In genomic region chr7:131940621-131941020, GRCh38 we compare ENCODE assay signal across 25 cellular contexts.
DNase-seq lines count a peak whose midpoint lies in the region; ATAC-seq and TF ChIP-seq lines count a peak whose summit lies in the region.
"Had no signal": no experiment of that assay in that cellular context is flagged by ENCODE, and none has a peak within 500 bp of the region (broad histone marks: within the 10 kb centered on the region; RNA-seq: fewer than 3 reads in every experiment).

No MANE protein-coding gene starts in this region.

- no peak overlapping the region for H3K4me2 ChIP-seq in OCI-LY3 (ENCODE audit: low read length)
- H3K4me2 ChIP-seq in neural progenitor cell = no peak overlapping the region
- H3K4me2 ChIP-seq: A549, BLaER1 had no signal

- H3F3A ChIP-seq in neural progenitor cell (ENCODE audit: low read depth) = no peaks in the 10 kb centered on the region

- WGBS in endodermal cell (ENCODE audit: insufficient coverage in 1 of 2, insufficient read length in 1 of 2), 2 experiments = 79 to 94% methylated on average over 3 of the region's 3 CpGs

- H3K27ac ChIP-seq in OCI-LY3 (ENCODE audit: low read length) = peak overlapping the region; percentile 95
- no peak overlapping the region for H3K27ac ChIP-seq in endodermal cell (ENCODE audit: low read depth, low read length)
- H3K27ac ChIP-seq in neural progenitor cell = no peak overlapping the region
- H3K27ac ChIP-seq: 22Rv1, A549, BLaER1 had no signal

- no peaks in the 10 kb centered on the region for H3K4me1 Mint-ChIP-seq in endodermal cell
- no peaks in the 10 kb centered on the region for H3K4me1 Mint-ChIP-seq in neural progenitor cell
- no peaks in the 10 kb centered on the region for H3K4me1 Mint-ChIP-seq in activated CD4-positive, alpha-beta memory T cell treated with anti-CD3 and anti-CD28 coated beads, Interleukin-2, amount 10 ng/mL, durations not matched to agents 7 days and 5 days
- H3K4me1 Mint-ChIP-seq in activated T-cell treated with anti-CD3 and anti-CD28 coated beads, Interleukin-2, amount 50 U/mL, for 72 hours (ENCODE audit: low read depth) = no peaks in the 10 kb centered on the region
- H3K4me1 Mint-ChIP-seq: B cell; CD14-positive monocyte; CD4-positive, alpha-beta memory T cell; CD4-positive, CD25-positive, alpha-beta regulatory T cell; CD8-positive, alpha-beta memory T cell had no signal

- H3K27ac Mint-ChIP-seq in endodermal cell (no peak overlapping the region), neural progenitor cell (peak overlapping the region; percentile 37)
- H3K27ac Mint-ChIP-seq in activated CD4-positive, alpha-beta memory T cell treated with anti-CD3 and anti-CD28 coated beads, Interleukin-2, amount 10 ng/mL, durations not matched to agents 7 days and 5 days = no peak overlapping the region
- H3K27ac Mint-ChIP-seq in activated T-cell treated with anti-CD3 and anti-CD28 coated beads, Interleukin-2, amount 50 U/mL, for 72 hours = no peak overlapping the region
- H3K27ac Mint-ChIP-seq: B cell; CD14-positive monocyte; CD4-positive, alpha-beta memory T cell; CD4-positive, CD25-positive, alpha-beta regulatory T cell; CD8-positive, alpha-beta memory T cell had no signal

- H3K27me3 Mint-ChIP-seq in endodermal cell (ENCODE audit: insufficient read depth) = peaks cover 25% of the 10 kb centered on the region
- H3K27me3 Mint-ChIP-seq in neural progenitor cell (ENCODE audit: insufficient read depth, low read depth) = peaks cover 15% of the 10 kb centered on the region
- H3K27me3 Mint-ChIP-seq in activated CD4-positive, alpha-beta memory T cell treated with anti-CD3 and anti-CD28 coated beads, Interleukin-2, amount 10 ng/mL, durations not matched to agents 7 days and 5 days = no peaks in the 10 kb centered on the region
- peaks cover 14% of the 10 kb centered on the region for H3K27me3 Mint-ChIP-seq in activated T-cell treated with anti-CD3 and anti-CD28 coated beads, Interleukin-2, amount 50 U/mL, for 72 hours (ENCODE audit: low read depth)

- no peak for ATAC-seq in activated T-cell treated with anti-CD3 and anti-CD28 coated beads, Interleukin-2, amount 50 U/mL, for 72 hours (replicated peaks in 1 of 2)
- ATAC-seq: A549, GM12878 had no signal

- no peaks in the 10 kb centered on the region for H3K36me3 Mint-ChIP-seq in endodermal cell (ENCODE audit: low read depth)
- no peaks in the 10 kb centered on the region for H3K36me3 Mint-ChIP-seq in neural progenitor cell
- H3K36me3 Mint-ChIP-seq in activated CD4-positive, alpha-beta memory T cell treated with anti-CD3 and anti-CD28 coated beads, Interleukin-2, amount 10 ng/mL, durations not matched to agents 7 days and 5 days (ENCODE audit: low read depth) = no peaks in the 10 kb centered on the region
- H3K36me3 Mint-ChIP-seq in activated T-cell treated with anti-CD3 and anti-CD28 coated beads, Interleukin-2, amount 50 U/mL, for 72 hours (ENCODE audit: insufficient read depth in 2 of 2) = no peaks in the 10 kb centered on the region
- H3K36me3 Mint-ChIP-seq: CD14-positive monocyte; CD4-positive, alpha-beta memory T cell; CD4-positive, CD25-positive, alpha-beta regulatory T cell; CD8-positive, alpha-beta memory T cell had no signal

- CTCF ChIA-PET in activated CD4-positive, alpha-beta memory T cell treated with anti-CD3 and anti-CD28 coated beads, Interleukin-2, amount 10 ng/mL, durations not matched to agents 7 days and 5 days (lab: Charles Lee) = no interaction called here

- H3K9me3 Mint-ChIP-seq in endodermal cell (peaks cover 10% of the 10 kb centered on the region), neural progenitor cell (peaks cover 7% of the 10 kb centered on the region)
- H3K9me3 Mint-ChIP-seq in activated CD4-positive, alpha-beta memory T cell treated with anti-CD3 and anti-CD28 coated beads, Interleukin-2, amount 10 ng/mL, durations not matched to agents 7 days and 5 days = no peaks in the 10 kb centered on the region
- H3K9me3 Mint-ChIP-seq in activated T-cell treated with anti-CD3 and anti-CD28 coated beads, Interleukin-2, amount 50 U/mL, for 72 hours = peaks cover 2% of the 10 kb centered on the region in 2 donors

- H3K4me1 ChIP-seq in OCI-LY3 (ENCODE audit: low read length) = peaks cover 38% of the 10 kb centered on the region
- no peaks in the 10 kb centered on the region for H3K4me1 ChIP-seq in endodermal cell (ENCODE audit: control insufficient read depth, insufficient read depth, low read length)
- H3K4me1 ChIP-seq in neural progenitor cell = no peaks in the 10 kb centered on the region
- 0 out of 2 replicates have a peak, but pooled peaks cover 3% of the 10 kb centered on the region for H3K4me1 ChIP-seq in BE2C

- no peaks in the 10 kb centered on the region for H3K79me2 ChIP-seq in OCI-LY3 (ENCODE audit: low read length)
- no peaks in the 10 kb centered on the region for H3K79me2 ChIP-seq in neural progenitor cell (ENCODE audit: low read depth)

- H3K9me3 ChIP-seq in OCI-LY3 (ENCODE audit: insufficient read depth, low read length) (peaks cover 36% of the 10 kb centered on the region), endodermal cell (ENCODE audit: control insufficient read depth, low read length) (peaks cover 10% of the 10 kb centered on the region), neural progenitor cell (ENCODE audit: low read depth) (no peaks in the 10 kb centered on the region), BE2C (no peaks in the 10 kb centered on the region)

- H3K4me3 ChIP-seq in OCI-LY3 (ENCODE audit: low read length) (no peak overlapping the region), endodermal cell (ENCODE audit: low read length) (no peak overlapping the region), neural progenitor cell (no peak overlapping the region), BE2C (ENCODE audit: low read depth, low read length) (no peak overlapping the region)
- H3K4me3 ChIP-seq: A549, BLaER1, GM12878 had no signal

- 0 out of 2 replicates have a peak, but pooled peaks cover 3% of the 10 kb centered on the region for H3K27me3 ChIP-seq in OCI-LY3 (ENCODE audit: low read depth, low read length)
- H3K27me3 ChIP-seq in endodermal cell (ENCODE audit: control insufficient read depth, insufficient read depth, low read length, poor library complexity, severe bottlenecking) = peaks cover 17% of the 10 kb centered on the region
- H3K27me3 ChIP-seq in neural progenitor cell = peaks cover 25% of the 10 kb centered on the region
- H3K27me3 ChIP-seq in BE2C = peaks cover 11% of the 10 kb centered on the region
- H3K27me3 ChIP-seq: BLaER1 had no signal

- H3K9ac ChIP-seq in OCI-LY3 (ENCODE audit: low read length) (no peak overlapping the region), endodermal cell (ENCODE audit: extremely low read depth, low read length, poor library complexity, severe bottlenecking) (no peak overlapping the region), neural progenitor cell (no peak overlapping the region)
- H3K9ac ChIP-seq: BLaER1 had no signal

- no peaks in the 10 kb centered on the region for H4K20me1 ChIP-seq in OCI-LY3 (ENCODE audit: insufficient read depth, low read length)
- no peaks in the 10 kb centered on the region for H4K20me1 ChIP-seq in neural progenitor cell (ENCODE audit: low read depth)
- H4K20me1 ChIP-seq: BLaER1 had no signal

- no peak for TF ChIP-seq CTCF in OCI-LY3 (IDR thresholded peaks at IDR 0.05; ENCODE audit: low read depth, low read length)
- no peak for TF ChIP-seq CTCF in endodermal cell (conservative IDR thresholded peaks at IDR 0.05)
- no peak for TF ChIP-seq CTCF in neural progenitor cell (IDR thresholded peaks at IDR 0.05)
- TF ChIP-seq CTCF in BE2C (IDR thresholded peaks at IDR 0.05; ENCODE audit: low read depth, low read length) = no peak

- POLR2A ChIA-PET in activated CD4-positive, alpha-beta memory T cell treated with anti-CD3 and anti-CD28 coated beads, Interleukin-2, amount 10 ng/mL, durations not matched to agents 7 days and 5 days (lab: Charles Lee) = no interaction called here

- no peak overlapping the region for H3K4me3 Mint-ChIP-seq in endodermal cell
- H3K4me3 Mint-ChIP-seq in neural progenitor cell = no peak overlapping the region
- no peak overlapping the region for H3K4me3 Mint-ChIP-seq in activated CD4-positive, alpha-beta memory T cell treated with anti-CD3 and anti-CD28 coated beads, Interleukin-2, amount 10 ng/mL, durations not matched to agents 7 days and 5 days
- H3K4me3 Mint-ChIP-seq in activated T-cell treated with anti-CD3 and anti-CD28 coated beads, Interleukin-2, amount 50 U/mL, for 72 hours = no peak overlapping the region
- H3K4me3 Mint-ChIP-seq: B cell; CD14-positive monocyte; CD4-positive, alpha-beta memory T cell; CD4-positive, CD25-positive, alpha-beta regulatory T cell; CD8-positive, alpha-beta memory T cell had no signal

- no peak overlapping the region for H2AFZ ChIP-seq in OCI-LY3 (ENCODE audit: low read depth, low read length)
- H2AFZ ChIP-seq in neural progenitor cell (replicated peaks) = no peak overlapping the region

- peak; percentile 23 for DNase-seq in endodermal cell
- DNase-seq in neural progenitor cell (ENCODE audit: low spot score) = no peak
- no peak for DNase-seq in activated CD4-positive, alpha-beta memory T cell treated with anti-CD3 and anti-CD28 coated beads, Interleukin-2, amount 10 ng/mL, durations not matched to agents 7 days and 5 days
- no peak for DNase-seq in BE2C
- no peak for DNase-seq in activated T-cell treated with anti-CD3 and anti-CD28 coated beads, Interleukin-2, amount 50 U/mL, for 72 hours
- DNase-seq: AML-193; C1 segment of cervical spinal cord; CD4-positive, alpha-beta memory T cell; CD4-positive, CD25-positive, alpha-beta regulatory T cell; CD8-positive, alpha-beta memory T cell; COR-L47; DMS 273 treated with DMSO at 0.1 percent for 48 hours; DMS153; DMS53; DMS79; DND-41; EL; GDM1 had no signal

- H3K36me3 ChIP-seq in OCI-LY3 (replicated peaks; ENCODE audit: low read depth, low read length) (peaks cover 41% of the 10 kb centered on the region), endodermal cell (ENCODE audit: control insufficient read depth, insufficient read depth, low read length) (no peaks in the 10 kb centered on the region), neural progenitor cell (no peaks in the 10 kb centered on the region), BE2C (no peaks in the 10 kb centered on the region)
- H3K36me3 ChIP-seq: BLaER1 had no signal
